In the genomic region with DNA sequence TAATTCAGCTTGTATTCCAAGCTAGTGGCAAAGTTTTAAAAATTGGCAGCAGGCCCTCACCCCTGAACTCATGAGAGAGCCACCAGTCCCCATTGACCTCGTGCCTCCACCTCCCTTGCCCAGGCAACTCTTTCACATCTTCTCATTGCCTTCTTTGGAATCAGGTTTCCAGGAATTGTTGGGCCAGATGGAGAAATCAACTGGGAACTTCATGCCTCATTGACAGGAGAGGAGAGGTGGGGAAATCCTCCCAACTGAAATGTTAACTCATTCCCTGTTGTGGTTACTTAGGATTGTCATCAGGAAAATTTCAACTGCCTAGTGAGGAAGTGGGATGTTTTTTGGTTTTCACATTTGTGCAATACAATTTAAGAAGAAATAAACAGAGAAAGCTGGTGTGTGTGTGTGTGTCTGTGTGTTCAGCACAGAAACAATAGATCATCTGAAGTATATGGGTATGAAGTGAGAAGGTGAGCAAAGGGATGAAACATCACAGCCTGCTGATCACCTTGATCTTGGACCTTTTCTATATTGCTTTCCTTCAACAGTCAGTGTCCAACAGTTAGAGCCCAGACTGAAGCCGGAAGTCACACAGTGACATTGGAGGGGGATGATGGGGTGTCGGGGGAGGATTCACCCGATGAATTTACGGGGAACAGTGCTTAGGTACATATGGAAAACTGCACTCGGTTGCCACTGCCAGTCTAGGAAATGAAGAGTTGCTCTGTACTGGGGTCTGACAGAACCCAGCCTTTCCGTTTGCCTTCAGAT, we compare ENCODE assay signal across 11 cellular contexts.
DNase-seq lines count a peak whose midpoint lies in the region; ATAC-seq and TF ChIP-seq lines count a peak whose summit lies in the region.
"Had no signal": no experiment of that assay in that cellular context is flagged by ENCODE, and none has a peak within 500 bp of the region (broad histone marks: within the 10 kb centered on the region; RNA-seq: fewer than 3 reads in every experiment).

No MANE protein-coding gene starts in this region.

- ATAC-seq in GM21528 (IDR thresholded peaks at IDR 0.05; ENCODE audit: low FRiP score, unreplicated experiment) (peak; percentile 20), HG03460 (IDR thresholded peaks at IDR 0.05; ENCODE audit: unreplicated experiment) (peak; percentile 29)
- ATAC-seq: left lobe of liver had no signal

- no peak for TF ChIP-seq POLR2A in erythroblast (IDR thresholded peaks at IDR 0.05; ENCODE audit: low read length)

- TF ChIP-seq CTCF in fibroblast of mammary gland (conservative IDR thresholded peaks at IDR 0.05; ENCODE audit: control insufficient read depth, insufficient read depth, low read depth, low read length) (no peak), coronary artery (IDR thresholded peaks at IDR 0.05) (no peak)

- no peak overlapping the region for H3K4me3 ChIP-seq in fibroblast of mammary gland (ENCODE audit: control insufficient read depth, low read depth, low read length)
- H3K4me3 ChIP-seq in coronary artery = no peak overlapping the region

- H3K27ac ChIP-seq in coronary artery = no peak overlapping the region

- peak; percentile 33 for DNase-seq in ELR (ENCODE audit: low read depth)
- peak; percentile 83 for DNase-seq in fibroblast of mammary gland (ENCODE audit: low read depth)
- DNase-seq in Ammon's horn (ENCODE audit: low spot score) = no peak
- no peak for DNase-seq in erythroblast (lab: John Stamatoyannopoulos, UW)
- DNase-seq in OCI-M2 (lab: John Stamatoyannopoulos, UW; ENCODE audit: unreplicated experiment) = no peak
- no peak for DNase-seq in coronary artery (ENCODE audit: low spot score)
- DNase-seq: activated effector memory CD4-positive, alpha-beta T cell treated with Interleukin-2 at 50 U/mL for 16 hours; endodermal cell had no signal

Comparison
In these comparisons a context has a peak if more than half of its experiments do, and no peak if none do; other contexts are left out.
1. DNase-seq: peak in ELR (single experiment) and fibroblast of mammary gland (single experiment); none in Ammon's horn (single experiment), erythroblast (0 of 2), OCI-M2 (single experiment) and coronary artery (single experiment).